Comparison of ENCODE assay signal across 13 cellular contexts in the genomic region with DNA sequence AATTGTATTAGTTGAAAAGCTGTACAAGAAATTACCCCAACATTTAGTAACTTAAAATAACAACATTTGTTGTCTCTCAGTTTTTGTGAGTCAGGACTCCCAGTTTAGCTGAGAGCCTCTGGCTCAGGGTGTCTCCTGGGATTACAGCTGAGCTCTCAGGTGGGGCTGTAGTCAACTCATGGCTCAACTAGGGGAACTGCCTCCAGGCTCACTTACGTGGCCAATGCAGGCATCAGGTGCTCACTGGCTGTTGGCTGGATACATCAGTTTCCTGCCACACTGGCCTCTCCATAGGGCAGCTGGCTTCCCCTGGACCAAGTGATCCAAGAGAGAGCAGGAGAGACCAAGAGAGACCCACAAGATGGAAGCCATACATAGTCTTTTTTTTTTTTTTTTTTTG.
A peak's percentile ranks its signal among the peaks of the same experiment; 100 is the strongest.
DNase-seq lines count a peak whose midpoint lies in the region; ATAC-seq and TF ChIP-seq lines count a peak whose summit lies in the region.
"Had no signal": no experiment of that assay in that cellular context is flagged by ENCODE, and none has a peak within 500 bp of the region (broad histone marks: within the 10 kb centered on the region; RNA-seq: fewer than 3 reads in every experiment).

No MANE protein-coding gene starts in this region.

- ATAC-seq in GM18517 (IDR thresholded peaks at IDR 0.05; ENCODE audit: unreplicated experiment): peak; percentile 47
- peak; percentile 56 for ATAC-seq in GM21786 (IDR thresholded peaks at IDR 0.05; ENCODE audit: unreplicated experiment)
- peak; percentile 31 for ATAC-seq in HG03565 (IDR thresholded peaks at IDR 0.05; ENCODE audit: unreplicated experiment)
- ATAC-seq in memory B cell (ENCODE audit: low read depth): peak; percentile 61
- ATAC-seq in GM21526 (IDR thresholded peaks at IDR 0.05; ENCODE audit: low FRiP score, unreplicated experiment): no peak
- ATAC-seq: activated CD8-positive, alpha-beta T cell treated with anti-CD3 and anti-CD28 coated beads for 36 hours had no signal

- peaks cover 76% of the 10 kb centered on the region for H3K4me1 Mint-ChIP-seq in memory B cell

- no peaks in the 10 kb centered on the region for H3K27me3 Mint-ChIP-seq in memory B cell
- H3K27me3 Mint-ChIP-seq: activated CD8-positive, alpha-beta T cell treated with anti-CD3 and anti-CD28 coated beads for 36 hours had no signal

- no peaks in the 10 kb centered on the region for H3K9me3 Mint-ChIP-seq in memory B cell
- H3K9me3 Mint-ChIP-seq: activated CD8-positive, alpha-beta T cell treated with anti-CD3 and anti-CD28 coated beads for 36 hours had no signal

- no peak overlapping the region for H3K4me3 Mint-ChIP-seq in memory B cell
- H3K4me3 Mint-ChIP-seq: activated CD8-positive, alpha-beta T cell treated with anti-CD3 and anti-CD28 coated beads for 36 hours had no signal

- H3K27ac Mint-ChIP-seq in memory B cell: peak overlapping the region; percentile 37
- H3K27ac Mint-ChIP-seq: activated CD8-positive, alpha-beta T cell treated with anti-CD3 and anti-CD28 coated beads for 36 hours had no signal

- DNase-seq in memory B cell (ENCODE audit: low spot score in 2 of 2): no peak
- DNase-seq in GM13976 (ENCODE audit: low spot score): no peak
- DNase-seq in glomerular visceral epithelial cell (ENCODE audit: extremely low spot score): no peak
- no peak for DNase-seq in NCI-H2171 (lab: John Stamatoyannopoulos, UW)
- DNase-seq: activated CD8-positive, alpha-beta T cell treated with anti-CD3 and anti-CD28 coated beads for 36 hours; KG1; NCI-H2081; stimulated activated CD4-positive, alpha-beta T cell treated with anti-CD3 and anti-CD28 coated beads, Interleukin-4, amount 100 ng/mL, for 1 hour; T-helper 1 cell had no signal

- in situ Hi-C loops in GM13976 (cut with MboI; ENCODE audit: low sequenced_read_pairs, unreplicated experiment): no loop called here

- H3K36me3 Mint-ChIP-seq in memory B cell: peaks cover 9% of the 10 kb centered on the region

- TF ChIP-seq CTCF in GM13976 (IDR thresholded peaks at IDR 0.05; ENCODE audit: borderline replicate concordance, control extremely low read depth, extremely low read depth, insufficient read depth, missing control alignments): no peak
